16 cellular contexts compared by ENCODE assay signal in genomic region chr12:99442758-99443157, GRCh38.
DNase-seq lines count a peak whose midpoint lies in the region; ATAC-seq and TF ChIP-seq lines count a peak whose summit lies in the region.
"Had no signal": no experiment of that assay in that cellular context is flagged by ENCODE, and none has a peak within 500 bp of the region (broad histone marks: within the 10 kb centered on the region; RNA-seq: fewer than 3 reads in every experiment).

No MANE protein-coding gene starts in this region.

- H3K4me2 ChIP-seq in H9 (ENCODE audit: insufficient read depth, insufficient read length, low read length) (no peak overlapping the region), smooth muscle cell (no peak overlapping the region)
- H3K4me2 ChIP-seq: BLaER1 treated with 17β-estradiol and CSF1 and Interleukin-3, amounts not matched to agents 10 nM and 100 nM had no signal

- H3K4me1 ChIP-seq in H9 (ENCODE audit: insufficient read depth, low read length) (no peaks in the 10 kb centered on the region), smooth muscle cell (ENCODE audit: low read depth) (no peaks in the 10 kb centered on the region), ovary (ENCODE audit: insufficient read depth) (no peaks in the 10 kb centered on the region)

- H3K27ac ChIP-seq in H9 (ENCODE audit: insufficient read length, low read depth, low read length) (no peak overlapping the region), smooth muscle cell (ENCODE audit: low read depth) (no peak overlapping the region), ovary (no peak overlapping the region)
- H3K27ac ChIP-seq: BLaER1 treated with 17β-estradiol and CSF1 and Interleukin-3, amounts not matched to agents 10 nM and 100 nM had no signal

- TF ChIP-seq EP300 in ovary (IDR thresholded peaks at IDR 0.05): no peak

- WGBS in H9 (ENCODE audit: extremely low coverage, insufficient read length, low lambda C conversion rate): no CpG with 5 or more reads among the region's 3 CpGs
- WGBS in smooth muscle cell (ENCODE audit: low lambda C conversion rate): 86% methylated on average over 3 of the region's 3 CpGs
- WGBS in ovary, 3 donors: 74 to 75% (median 74%) methylated on average over 3 of the region's 3 CpGs

- no peaks in the 10 kb centered on the region for H3K36me3 Mint-ChIP-seq in H9 (ENCODE audit: insufficient read depth in 1 of 3, low read depth in 3 of 3)
- H3K36me3 Mint-ChIP-seq: CD8-positive, alpha-beta T cell had no signal

- H3K56ac ChIP-seq in H9 (ENCODE audit: insufficient read length, low read depth, low read length): no peak overlapping the region

- TF ChIP-seq CTCF in H9 (conservative IDR thresholded peaks at IDR 0.05) (no peak), smooth muscle cell (IDR thresholded peaks at IDR 0.05; ENCODE audit: borderline replicate concordance, insufficient read depth, poor library complexity, severe bottlenecking) (no peak), ovary (IDR thresholded peaks at IDR 0.05) (no peak)

- H4K91ac ChIP-seq in H9 (ENCODE audit: insufficient read length, low read depth, low read length): no peak overlapping the region

- no peaks in the 10 kb centered on the region for H3K79me1 ChIP-seq in H9 (ENCODE audit: insufficient read depth, low read depth, low read length, poor library complexity, severe bottlenecking)

- no peak overlapping the region for H2BK120ac ChIP-seq in H9 (ENCODE audit: low read depth, low read length, poor library complexity, severe bottlenecking)

- no peak overlapping the region for H3K18ac ChIP-seq in H9 (ENCODE audit: insufficient read length, low read depth, low read length)

- no peak for ATAC-seq in HG03108 (IDR thresholded peaks at IDR 0.05; ENCODE audit: unreplicated experiment)
- ATAC-seq: CD8-positive, alpha-beta T cell; GM12878 had no signal

- no peak overlapping the region for H2BK15ac ChIP-seq in H9 (ENCODE audit: low read depth, low read length)

- H3K4me3 ChIP-seq in smooth muscle cell: no peak overlapping the region
- no peak overlapping the region for H3K4me3 ChIP-seq in ovary
- H3K4me3 ChIP-seq: BLaER1 treated with 17β-estradiol and CSF1 and Interleukin-3, amounts not matched to agents 10 nM and 100 nM; GM12878 had no signal

- H3K36me3 ChIP-seq in smooth muscle cell (ENCODE audit: low read depth) (no peaks in the 10 kb centered on the region), ovary (no peaks in the 10 kb centered on the region)

- no peaks in the 10 kb centered on the region; a peak in 1 of 5 replicates for H3K9me3 Mint-ChIP-seq in H9

- H3K27ac Mint-ChIP-seq in H9: peak overlapping the region in 2 of 3 experiments; percentile 1 to 62; a peak in 2 of 7 replicates
- H3K27ac Mint-ChIP-seq: B cell; CD8-positive, alpha-beta T cell had no signal

- H3K4me3 Mint-ChIP-seq in H9: no peak overlapping the region
- H3K4me3 Mint-ChIP-seq: B cell; CD8-positive, alpha-beta T cell had no signal

- TF ChIP-seq POLR2A in ovary (IDR thresholded peaks at IDR 0.05): no peak

- no peak overlapping the region for H3K4ac ChIP-seq in H9 (ENCODE audit: low read depth, low read length)

- no peaks in the 10 kb centered on the region for H3K23me2 ChIP-seq in H9 (ENCODE audit: insufficient read length, low read depth, low read length, poor library complexity, severe bottlenecking)

- H3K9ac ChIP-seq in H9 (ENCODE audit: extremely low read depth, insufficient read length, low read length): no peak overlapping the region
- H3K9ac ChIP-seq in smooth muscle cell (ENCODE audit: low read depth): no peak overlapping the region
- H3K9ac ChIP-seq: BLaER1 treated with 17β-estradiol and CSF1 and Interleukin-3, amounts not matched to agents 10 nM and 100 nM had no signal

- peak; percentile 35 for DNase-seq in Ammon's horn (ENCODE audit: low spot score)
- no peak for DNase-seq in H9
- peak; percentile 48 for DNase-seq in cerebellar cortex (ENCODE audit: low spot score)
- no peak for DNase-seq in smooth muscle cell (lab: John Stamatoyannopoulos, UW; ENCODE audit: unreplicated experiment)
- DNase-seq in ovary: no peak
- no peak for DNase-seq in SKM-1 treated with dmso at 0.1 percent for 144 hours (lab: John Stamatoyannopoulos, UW; ENCODE audit: unreplicated experiment)
- DNase-seq: 8988T; Calu3; CD8-positive, alpha-beta T cell; DMS79 treated with DMSO at 0.1 percent for 48 hours; GOT3; H7 had no signal

- intact Hi-C loops in ovary (cut with DNase I): no loop called here

- H3K4me1 Mint-ChIP-seq in H9: peaks cover 5 to 9% of the 10 kb centered on the region in 2 experiments
- H3K4me1 Mint-ChIP-seq: B cell had no signal

- no peak overlapping the region for H3K14ac ChIP-seq in H9 (ENCODE audit: insufficient read depth, low read length)

- H3T11ph ChIP-seq in H9 (ENCODE audit: low read length): no peak overlapping the region

- H4K5ac ChIP-seq in H9 (ENCODE audit: insufficient read length, low read depth, low read length): no peak overlapping the region

- no peak overlapping the region for H2AK5ac ChIP-seq in H9 (ENCODE audit: insufficient read length, low read length)

- H3K27me3 ChIP-seq in H9 (ENCODE audit: insufficient read depth, low read length) (no peaks in the 10 kb centered on the region), smooth muscle cell (ENCODE audit: low read depth) (no peaks in the 10 kb centered on the region), ovary (no peaks in the 10 kb centered on the region)
- H3K27me3 ChIP-seq: BLaER1 treated with 17β-estradiol and CSF1 and Interleukin-3, amounts not matched to agents 10 nM and 100 nM had no signal

- no peak overlapping the region for H2BK12ac ChIP-seq in H9 (ENCODE audit: insufficient read length, low read depth, low read length)

- no peak overlapping the region for H2AFZ ChIP-seq in H9 (ENCODE audit: low read length)
- peak overlapping the region; percentile 34 for H2AFZ ChIP-seq in smooth muscle cell (ENCODE audit: low read depth)

- H3K79me2 ChIP-seq in H9 (ENCODE audit: insufficient read depth, low read length) (no peaks in the 10 kb centered on the region), smooth muscle cell (ENCODE audit: low read depth) (no peaks in the 10 kb centered on the region)

- H3K9me3 ChIP-seq in H9 (ENCODE audit: control insufficient read depth, low read depth, low read length) (no peaks in the 10 kb centered on the region), smooth muscle cell (replicated peaks; ENCODE audit: low read depth) (no peaks in the 10 kb centered on the region), ovary (no peaks in the 10 kb centered on the region)

- no peak overlapping the region for H2BK5ac ChIP-seq in H9 (ENCODE audit: insufficient read length, low read length)

- H4K8ac ChIP-seq in H9 (replicated peaks; ENCODE audit: insufficient read length, low read depth, low read length): no peak overlapping the region

- no peaks in the 10 kb centered on the region for H4K20me1 ChIP-seq in H9 (ENCODE audit: control insufficient read depth, insufficient read depth, insufficient read length)
- H4K20me1 ChIP-seq in smooth muscle cell (ENCODE audit: low read depth): no peaks in the 10 kb centered on the region
- H4K20me1 ChIP-seq: BLaER1 treated with 17β-estradiol and CSF1 and Interleukin-3, amounts not matched to agents 10 nM and 100 nM had no signal

- H3K23ac ChIP-seq in H9 (ENCODE audit: insufficient read length, low read depth, low read length): no peak overlapping the region

- H3F3A ChIP-seq in smooth muscle cell (ENCODE audit: low read depth): no peaks in the 10 kb centered on the region

- no peaks in the 10 kb centered on the region for H3K27me3 Mint-ChIP-seq in H9 (ENCODE audit: low read depth)
- H3K27me3 Mint-ChIP-seq: B cell had no signal

- no peak overlapping the region for H2BK20ac ChIP-seq in H9 (ENCODE audit: low read depth, low read length, poor library complexity, severe bottlenecking)

Comparison
In these comparisons a context has a peak if more than half of its experiments do, and no peak if none do; other contexts are left out.
1. DNase-seq: peak in Ammon's horn (single experiment) and cerebellar cortex (single experiment); none in H9 (single experiment), smooth muscle cell (single experiment), ovary (0 of 5) and SKM-1 treated with dmso at 0.1 percent for 144 hours (single experiment).